ENCODE assay signal across 24 cellular contexts in the genomic region with DNA sequence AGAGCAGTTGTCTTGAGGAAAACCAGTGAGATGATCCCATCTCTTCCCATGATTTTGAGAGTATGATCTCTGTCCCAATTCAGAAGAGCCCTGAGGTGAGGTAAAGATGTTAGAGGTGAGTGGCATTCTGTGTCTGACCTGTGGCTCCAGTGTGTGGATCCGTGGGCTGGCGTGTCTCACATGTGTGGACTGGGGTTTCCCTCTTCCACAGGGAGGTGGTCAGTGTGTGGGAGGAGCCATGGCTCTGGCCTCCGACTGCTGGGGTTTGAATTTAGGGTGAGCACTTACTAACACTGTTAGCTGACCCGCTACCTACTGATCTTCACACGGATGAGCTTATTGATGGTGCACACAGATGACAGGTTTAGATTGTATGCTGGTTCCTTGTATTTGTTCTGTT. TPM values are rescaled to one million over a fixed set of nuclear protein-coding genes. Genes with fewer than 3 reads are reported as not detected.
A peak's percentile ranks its signal among the peaks of the same experiment; 100 is the strongest.
DNase-seq lines count a peak whose midpoint lies in the region; ATAC-seq and TF ChIP-seq lines count a peak whose summit lies in the region.
"Had no signal": no experiment of that assay in that cellular context is flagged by ENCODE, and none has a peak within 500 bp of the region (broad histone marks: within the 10 kb centered on the region; RNA-seq: fewer than 3 reads in every experiment).

No MANE protein-coding gene starts in this region.

- no peaks in the 10 kb centered on the region for H3K27me3 ChIP-seq in SK-N-SH (ENCODE audit: insufficient read depth)
- H3K27me3 ChIP-seq in tibial artery = no peaks in the 10 kb centered on the region
- H3K27me3 ChIP-seq in MG63 = no peaks in the 10 kb centered on the region

- TF ChIP-seq CTCF in SK-N-SH (IDR thresholded peaks at IDR 0.05) (no peak), chondrocyte (IDR thresholded peaks at IDR 0.05) (no peak), nephron (IDR thresholded peaks at IDR 0.05; ENCODE audit: unreplicated experiment in 3 of 3) (no peak), tibial artery (IDR thresholded peaks at IDR 0.05) (no peak)

- H2AFZ ChIP-seq in SK-N-SH (ENCODE audit: low read depth) = no peak overlapping the region

- no peak for ATAC-seq in SK-N-SH treated with all-trans-retinoic acid at 6 μM for 48 hours

- CTCF ChIA-PET in SK-N-SH (lab: Yijun Ruan, JAX) = interaction anchor here (0.6 to 2.0 kb wide), 4 partner anchors 9 to 95 kb away, joined by 3 to 13 read pairs (median 8); no protein-coding TSS in a partner anchor

- peak overlapping the region; percentile 71; the same call in 1 of the 2 replicates for H3K4me2 ChIP-seq in SK-N-SH

- WGBS in SK-N-SH (ENCODE audit: low lambda C conversion rate) = 96% methylated on average over 5 of the region's 5 CpGs

- no peak for DNase-seq in SK-N-SH
- no peak for DNase-seq in chondrocyte (ENCODE audit: low spot score)
- no peak for DNase-seq in tibial artery
- DNase-seq in superior temporal gyrus (ENCODE audit: extremely low spot score) = no peak
- no peak for DNase-seq in NCI-H187 (lab: John Stamatoyannopoulos, UW)
- no peak for DNase-seq in MG63
- DNase-seq: activated CD4-positive, alpha-beta T cell treated with anti-CD3 and anti-CD28 coated beads, Interleukin-2, amount 50 U/mL, for 1 hour; activated CD8-positive, alpha-beta memory T cell treated with anti-CD3 and anti-CD28 coated beads, Interleukin-2, amount 50 U/mL, for 4 hours; COR-L47; effector memory CD4-positive, alpha-beta T cell; immature natural killer cell; NCI-H1105; NCI-H2107; NCI-H526; SIG-M5; stimulated activated CD4-positive, alpha-beta T cell treated with anti-CD3 and anti-CD28 coated beads, Interleukin-15, amount 100 ng/mL, for 24 hours; trophoblast cell had no signal

- H3K79me2 ChIP-seq in SK-N-SH (ENCODE audit: insufficient read depth) = peaks cover 92% of the 10 kb centered on the region

- peaks cover 88% of the 10 kb centered on the region for H3K4me1 Mint-ChIP-seq in chondrocyte (ENCODE audit: low read depth)
- peaks cover 74% of the 10 kb centered on the region for H3K4me1 Mint-ChIP-seq in nephron
- H3K4me1 Mint-ChIP-seq: B cell; central memory CD8-positive, alpha-beta T cell; immature natural killer cell had no signal

- no peaks in the 10 kb centered on the region for H3K9me3 Mint-ChIP-seq in chondrocyte (ENCODE audit: low read depth)
- H3K9me3 Mint-ChIP-seq in nephron = no peaks in the 10 kb centered on the region
- H3K9me3 Mint-ChIP-seq: central memory CD8-positive, alpha-beta T cell; immature natural killer cell; natural killer cell treated with Interleukin-12 subunit alpha and Interleukin-12 subunit beta and Interleukin-15 and Interleukin-18, amount 100 ng/mL, for 72 hours; T-helper 1 cell treated with Interleukin-12 subunit alpha and Interleukin-12 subunit beta and Interleukin-4 antibody, amounts not matched to agents 30 μg/mL and 1 μg/mL, for 36 hours had no signal

- peaks cover 72 to 94% of the 10 kb centered on the region in 2 experiments for H3K4me1 ChIP-seq in SK-N-SH (ENCODE audit: control insufficient read depth in 1 of 2, insufficient read depth in 2 of 2, low read depth in 1 of 2, low read length in 1 of 2)
- H3K4me1 ChIP-seq in tibial artery = peaks cover 0 to 94% (median 53%) of the 10 kb centered on the region in 4 donors

- H3K4me3 ChIP-seq in SK-N-SH (ENCODE audit: low read depth in 2 of 2, low read length in 1 of 2) (no peak overlapping the region), tibial artery (no peak overlapping the region), MG63 (no peak overlapping the region)

- no peak overlapping the region for H3K4me3 Mint-ChIP-seq in chondrocyte (ENCODE audit: unreplicated experiment)
- H3K4me3 Mint-ChIP-seq in nephron = peak overlapping the region in 1 of 3 experiments; percentile 7
- H3K4me3 Mint-ChIP-seq: B cell; central memory CD8-positive, alpha-beta T cell; immature natural killer cell; natural killer cell treated with Interleukin-12 subunit alpha and Interleukin-12 subunit beta and Interleukin-15 and Interleukin-18, amount 100 ng/mL, for 72 hours; T-helper 1 cell treated with Interleukin-12 subunit alpha and Interleukin-12 subunit beta and Interleukin-4 antibody, amounts not matched to agents 30 μg/mL and 1 μg/mL, for 36 hours had no signal

- H3K36me3 ChIP-seq in SK-N-SH (replicated peaks in 1 of 2; ENCODE audit: control insufficient read depth in 1 of 2, insufficient read depth in 2 of 2, low read length in 1 of 2) (peaks cover 0 to 10% of the 10 kb centered on the region in 2 experiments), tibial artery (no peaks in the 10 kb centered on the region), MG63 (peaks cover 28% of the 10 kb centered on the region)

- H3K9me3 ChIP-seq in SK-N-SH (no peaks in the 10 kb centered on the region), tibial artery (no peaks in the 10 kb centered on the region), MG63 (no peaks in the 10 kb centered on the region)

- H3K36me3 Mint-ChIP-seq in chondrocyte (ENCODE audit: low read depth) (peaks cover 2% of the 10 kb centered on the region), nephron (ENCODE audit: low read depth) (no peaks in the 10 kb centered on the region)
- H3K36me3 Mint-ChIP-seq: immature natural killer cell; natural killer cell treated with Interleukin-12 subunit alpha and Interleukin-12 subunit beta and Interleukin-15 and Interleukin-18, amount 100 ng/mL, for 72 hours had no signal

- POLR2A ChIA-PET in SK-N-SH (lab: Yijun Ruan, JAX) = interaction anchor here (1.9 kb wide), 1 partner anchor 9 kb away, joined by 10 read pairs; no protein-coding TSS in a partner anchor

- no peaks in the 10 kb centered on the region for H4K20me1 ChIP-seq in SK-N-SH (ENCODE audit: insufficient read depth)

- H3K27ac Mint-ChIP-seq in chondrocyte (ENCODE audit: unreplicated experiment) = peak overlapping the region; percentile 97
- H3K27ac Mint-ChIP-seq in nephron = peak overlapping the region; percentile 76 to 85 (median 84)
- H3K27ac Mint-ChIP-seq: B cell; immature natural killer cell; natural killer cell treated with Interleukin-12 subunit alpha and Interleukin-12 subunit beta and Interleukin-15 and Interleukin-18, amount 100 ng/mL, for 72 hours; T-helper 1 cell treated with Interleukin-12 subunit alpha and Interleukin-12 subunit beta and Interleukin-4 antibody, amounts not matched to agents 30 μg/mL and 1 μg/mL, for 36 hours had no signal

- no peaks in the 10 kb centered on the region for H3K27me3 Mint-ChIP-seq in chondrocyte (ENCODE audit: low read depth)
- no peaks in the 10 kb centered on the region for H3K27me3 Mint-ChIP-seq in nephron (ENCODE audit: low read depth)

- 0 out of 2 replicates have a peak overlapping the region, but pooled peaks have one; percentile 79 for H3K9ac ChIP-seq in SK-N-SH

- H3K9me2 ChIP-seq in SK-N-SH = no peaks in the 10 kb centered on the region

- H3F3A ChIP-seq in SK-N-SH (replicated peaks; ENCODE audit: insufficient read depth) = peaks cover 57% of the 10 kb centered on the region

- no peak for TF ChIP-seq RAD21 in SK-N-SH (IDR thresholded peaks at IDR 0.05; ENCODE audit: low read length)

- H3K27ac ChIP-seq in SK-N-SH (ENCODE audit: low read depth in 2 of 2, low read length in 1 of 2) (peak overlapping the region; percentile 95 to 99), tibial artery (peak overlapping the region; percentile 70 to 76)
- H3K27ac ChIP-seq: 22Rv1 had no signal

- TF ChIP-seq EP300 in SK-N-SH (IDR thresholded peaks at IDR 0.05; ENCODE audit: borderline replicate concordance in 1 of 2, low read depth in 1 of 2, low read length in 1 of 2) = no peak

- intact Hi-C loops in tibial artery (cut with DNase I; ENCODE audit: low total_unique reads) = no loop called here

TF ChIP-seq in SK-N-SH, 30 proteins besides CTCF, POLR2A, EP300 and RAD21 (continues in another document):
- TF ChIP-seq PBX3 (IDR thresholded peaks at IDR 0.05) = no peak
- TF ChIP-seq JUND (IDR thresholded peaks at IDR 0.05) = no peak
- TF ChIP-seq MAX (IDR thresholded peaks at IDR 0.05; ENCODE audit: low read depth) = no peak
- no peak for TF ChIP-seq MEF2A (IDR thresholded peaks at IDR 0.05; ENCODE audit: borderline replicate concordance, low read depth)
- TF ChIP-seq TAF1 (IDR thresholded peaks at IDR 0.05; ENCODE audit: borderline replicate concordance, low read depth, low read length) = no peak

TF ChIP-seq in SK-N-SH treated with all-trans-retinoic acid at 6 μM for 48 hours, 23 proteins besides CTCF, POLR2A, EP300 and RAD21:
- TF ChIP-seq BACH2 (CRISPR knock-in tag; IDR thresholded peaks at IDR 0.05; ENCODE audit: borderline replicate concordance) (no peak), ZC3H10 (CRISPR knock-in tag; IDR thresholded peaks at IDR 0.05) (no peak), ZFP30 (CRISPR knock-in tag; IDR thresholded peaks at IDR 0.05) (no peak), ZNF70 (CRISPR knock-in tag; IDR thresholded peaks at IDR 0.05) (no peak), GLIS3 (CRISPR knock-in tag; IDR thresholded peaks at IDR 0.05) (no peak), ISL1 (CRISPR knock-in tag; IDR thresholded peaks at IDR 0.05) (no peak), ZFP3 (CRISPR knock-in tag; IDR thresholded peaks at IDR 0.05) (no peak)
- TF ChIP-seq, protein P1, sequence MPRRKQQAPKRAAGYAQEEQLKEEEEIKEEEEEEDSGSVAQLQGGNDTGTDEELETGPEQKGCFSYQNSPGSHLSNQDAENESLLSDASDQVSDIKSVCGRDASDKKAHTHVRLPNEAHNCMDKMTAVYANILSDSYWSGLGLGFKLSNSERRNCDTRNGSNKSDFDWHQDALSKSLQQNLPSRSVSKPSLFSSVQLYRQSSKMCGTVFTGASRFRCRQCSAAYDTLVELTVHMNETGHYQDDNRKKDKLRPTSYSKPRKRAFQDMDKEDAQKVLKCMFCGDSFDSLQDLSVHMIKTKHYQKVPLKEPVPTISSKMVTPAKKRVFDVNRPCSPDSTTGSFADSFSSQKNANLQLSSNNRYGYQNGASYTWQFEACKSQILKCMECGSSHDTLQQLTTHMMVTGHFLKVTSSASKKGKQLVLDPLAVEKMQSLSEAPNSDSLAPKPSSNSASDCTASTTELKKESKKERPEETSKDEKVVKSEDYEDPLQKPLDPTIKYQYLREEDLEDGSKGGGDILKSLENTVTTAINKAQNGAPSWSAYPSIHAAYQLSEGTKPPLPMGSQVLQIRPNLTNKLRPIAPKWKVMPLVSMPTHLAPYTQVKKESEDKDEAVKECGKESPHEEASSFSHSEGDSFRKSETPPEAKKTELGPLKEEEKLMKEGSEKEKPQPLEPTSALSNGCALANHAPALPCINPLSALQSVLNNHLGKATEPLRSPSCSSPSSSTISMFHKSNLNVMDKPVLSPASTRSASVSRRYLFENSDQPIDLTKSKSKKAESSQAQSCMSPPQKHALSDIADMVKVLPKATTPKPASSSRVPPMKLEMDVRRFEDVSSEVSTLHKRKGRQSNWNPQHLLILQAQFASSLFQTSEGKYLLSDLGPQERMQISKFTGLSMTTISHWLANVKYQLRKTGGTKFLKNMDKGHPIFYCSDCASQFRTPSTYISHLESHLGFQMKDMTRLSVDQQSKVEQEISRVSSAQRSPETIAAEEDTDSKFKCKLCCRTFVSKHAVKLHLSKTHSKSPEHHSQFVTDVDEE (CRISPR knock-in tag; IDR thresholded peaks at IDR 0.05) = no peak

RNA-seq across cellular contexts. Expression of gene ASAP2, which starts 31.2 kb away (rescaled TPM):
- polyA plus RNA-seq in SK-N-SH (2012; rRNA removed) = 37.9 and 41.4 TPM in 2 replicates
- polyA plus RNA-seq in SK-N-SH (2012; cell fraction: cytosol; rRNA removed) = 46.4 and 46.7 TPM in 2 replicates
- polyA plus RNA-seq in SK-N-SH (2012; cell fraction: nucleus; rRNA removed) = 60.7 and 79.4 TPM in 2 replicates
- total RNA-seq in chondrocyte = 60.7 to 73.2 TPM (median 61.5 TPM) in 3 replicates
- total RNA-seq in MG63 (2014; rRNA removed; shearing (Covaris generic); ENCODE audit: low replicate concordance) = 18.4 and 30.6 TPM in 2 replicates
- total RNA-seq: B cell; natural killer cell treated with Interleukin-12 subunit alpha and Interleukin-12 subunit beta and Interleukin-15 and Interleukin-18, amount 100 ng/mL, for 72 hours had no signal
